In genomic region chr20:48740714-48741113, GRCh38 we compare ENCODE assay signal across 1 cellular context.
TF ChIP-seq lines count a peak whose summit lies in the region.

No MANE protein-coding gene starts in this region.

TF ChIP-seq in GM12878, 131 proteins besides CTCF, POLR2A, EP300 and RAD21 (continued from another document and continues in another):
- no peak for TF ChIP-seq ZNF592 (IDR thresholded peaks at IDR 0.05)
- TF ChIP-seq EGR1 (IDR thresholded peaks at IDR 0.05; ENCODE audit: borderline replicate concordance in 1 of 2, low read depth in 2 of 2, low read length in 2 of 2): no peak
- no peak for TF ChIP-seq SMC3 (IDR thresholded peaks at IDR 0.05; ENCODE audit: borderline replicate concordance, low read length)
- TF ChIP-seq POLR2AphosphoS2 (IDR thresholded peaks at IDR 0.05; ENCODE audit: low read depth, low read length): no peak
- no peak for TF ChIP-seq PBX3 (IDR thresholded peaks at IDR 0.05; ENCODE audit: insufficient replicate concordance, low read depth, low read length)
- TF ChIP-seq NFIC (IDR thresholded peaks at IDR 0.05; ENCODE audit: low read depth, low read length): peak; percentile 79
- no peak for TF ChIP-seq CHD2 (IDR thresholded peaks at IDR 0.05; ENCODE audit: borderline replicate concordance, low read depth, low read length)
- no peak for TF ChIP-seq MYB (IDR thresholded peaks at IDR 0.05; ENCODE audit: borderline replicate concordance, low read depth, low read length)
- TF ChIP-seq CHD1 (IDR thresholded peaks at IDR 0.05; ENCODE audit: low read depth, low read length): no peak
- TF ChIP-seq CBFB (IDR thresholded peaks at IDR 0.05; ENCODE audit: low read depth): peak; percentile 57; the same call in 1 of the 2 replicates
- no peak for TF ChIP-seq EED (IDR thresholded peaks at IDR 0.05; ENCODE audit: low read depth)
- TF ChIP-seq RCOR1 (conservative IDR thresholded peaks at IDR 0.05; ENCODE audit: low read depth, low read length): no peak
- no peak for TF ChIP-seq NBN (IDR thresholded peaks at IDR 0.05)
- no peak for TF ChIP-seq STAT3 (IDR thresholded peaks at IDR 0.05; ENCODE audit: low read depth, low read length)
- TF ChIP-seq HCFC1 (IDR thresholded peaks at IDR 0.05; ENCODE audit: low read length): no peak
- TF ChIP-seq CHD4 (IDR thresholded peaks at IDR 0.05): no peak
- no peak for TF ChIP-seq ZBTB40 (IDR thresholded peaks at IDR 0.05; ENCODE audit: borderline replicate concordance)
- no peak for TF ChIP-seq CBX3 (IDR thresholded peaks at IDR 0.05; ENCODE audit: borderline replicate concordance, low read depth)
- TF ChIP-seq PKNOX1 (IDR thresholded peaks at IDR 0.05): no peak
- no peak for TF ChIP-seq ESRRA (IDR thresholded peaks at IDR 0.05; ENCODE audit: low read length)
- TF ChIP-seq NFYA (IDR thresholded peaks at IDR 0.05; ENCODE audit: borderline replicate concordance, low read depth, low read length): no peak
- no peak for TF ChIP-seq BCLAF1 (IDR thresholded peaks at IDR 0.05)
- no peak for TF ChIP-seq ZBTB11 (CRISPR knock-in tag; IDR thresholded peaks at IDR 0.05)
- no peak for TF ChIP-seq IKZF2 (IDR thresholded peaks at IDR 0.05)
- no peak for TF ChIP-seq RBBP5 (conservative IDR thresholded peaks at IDR 0.05)
- no peak for TF ChIP-seq HSF1 (IDR thresholded peaks at IDR 0.05; ENCODE audit: low read depth, low read length)
- TF ChIP-seq MAX (IDR thresholded peaks at IDR 0.05; ENCODE audit: low read depth, low read length): no peak
- no peak for TF ChIP-seq ELK1 (IDR thresholded peaks at IDR 0.05; ENCODE audit: low read depth, low read length)
- peak; percentile 99 for TF ChIP-seq MEF2A (IDR thresholded peaks at IDR 0.05; ENCODE audit: insufficient read depth, low read depth, low read length)
- no peak for TF ChIP-seq PML (IDR thresholded peaks at IDR 0.05; ENCODE audit: low read length)
- no peak for TF ChIP-seq KLF5 (IDR thresholded peaks at IDR 0.05; ENCODE audit: partially characterized antibody)
- TF ChIP-seq RUNX3 (IDR thresholded peaks at IDR 0.05; ENCODE audit: low read length): peak; percentile 84
- 0 out of 2 replicates have a peak, but pooled peaks have one; percentile 5 for TF ChIP-seq BCL11A (IDR thresholded peaks at IDR 0.05; ENCODE audit: low read depth, low read length)
- no peak for TF ChIP-seq SMAD1 (IDR thresholded peaks at IDR 0.05; ENCODE audit: low read depth, partially characterized antibody)
- TF ChIP-seq NR2F1 (conservative IDR thresholded peaks at IDR 0.05): no peak
- TF ChIP-seq IRF5 (IDR thresholded peaks at IDR 0.05; ENCODE audit: borderline replicate concordance): no peak
